10 cellular contexts compared by ENCODE assay signal in genomic region chr6:33822575-33823395, GRCh38. TPM values are rescaled to one million over a fixed set of nuclear protein-coding genes. Genes with fewer than 3 reads are reported as not detected.
A peak's percentile ranks its signal among the peaks of the same experiment; 100 is the strongest.
DNase-seq lines count a peak whose midpoint lies in the region; ATAC-seq, FAIRE-seq and TF ChIP-seq lines count a peak whose summit lies in the region.
"Had no signal": no experiment of that assay in that cellular context is flagged by ENCODE, and none has a peak within 500 bp of the region (broad histone marks: within the 10 kb centered on the region; RNA-seq: fewer than 3 reads in every experiment).

No MANE protein-coding gene starts in this region.

- no peak overlapping the region for H3K27ac ChIP-seq in thoracic aorta

- H3K27me3 ChIP-seq in bronchial epithelial cell (ENCODE audit: control insufficient read depth, insufficient read depth, low read length): no peaks in the 10 kb centered on the region
- H3K27me3 ChIP-seq in thoracic aorta (replicated peaks; ENCODE audit: insufficient read depth): no peaks in the 10 kb centered on the region

- no peaks in the 10 kb centered on the region for H3K4me1 ChIP-seq in thoracic aorta (ENCODE audit: control insufficient read depth in 1 of 2, low read depth in 2 of 2)

- no peaks in the 10 kb centered on the region for H3K9me3 ChIP-seq in thoracic aorta

- POLR2A ChIA-PET in activated CD8-positive, alpha-beta T cell treated with anti-CD3 and anti-CD28 coated beads for 36 hours (lab: Charles Lee): no interaction called here
- POLR2A ChIA-PET in activated CD8-positive, alpha-beta T cell treated with anti-CD3 and anti-CD28 coated beads, Interleukin-2, amount 10 ng/mL, durations not matched to agents 7 days and 5 days (lab: Charles Lee): interaction anchor here (1.5 kb wide), 1 partner anchor 28 kb away, joined by 4 read pairs; no protein-coding TSS in a partner anchor
- POLR2A ChIA-PET in T-cell (lab: Charles Lee): no interaction called here

- peak; percentile 13 for DNase-seq in activated CD8-positive, alpha-beta T cell treated with anti-CD3 and anti-CD28 coated beads for 36 hours
- DNase-seq in activated CD8-positive, alpha-beta T cell treated with anti-CD3 and anti-CD28 coated beads, Interleukin-2, amount 10 ng/mL, durations not matched to agents 7 days and 5 days: no peak
- DNase-seq in NCI-H2029 (lab: John Stamatoyannopoulos, UW): peak; percentile 77
- no peak for DNase-seq in bronchial epithelial cell (ENCODE audit: low read depth)
- DNase-seq in thoracic aorta (ENCODE audit: low spot score): no peak
- DNase-seq in T-cell: no peak

- CTCF ChIA-PET in activated CD8-positive, alpha-beta T cell treated with anti-CD3 and anti-CD28 coated beads for 36 hours (lab: Charles Lee): interaction anchor here (0.9 kb wide), 1 partner anchor 55 kb away, joined by 3 read pairs; no protein-coding TSS in a partner anchor
- CTCF ChIA-PET in activated CD8-positive, alpha-beta T cell treated with anti-CD3 and anti-CD28 coated beads, Interleukin-2, amount 10 ng/mL, durations not matched to agents 7 days and 5 days (lab: Charles Lee): no interaction called here
- CTCF ChIA-PET in T-cell (lab: Charles Lee): no interaction called here

- no peaks in the 10 kb centered on the region for H3K27me3 Mint-ChIP-seq in activated CD8-positive, alpha-beta T cell treated with anti-CD3 and anti-CD28 coated beads for 36 hours
- H3K27me3 Mint-ChIP-seq in activated CD8-positive, alpha-beta T cell treated with anti-CD3 and anti-CD28 coated beads, Interleukin-2, amount 10 ng/mL, durations not matched to agents 7 days and 5 days (ENCODE audit: low read depth): peaks cover 1% of the 10 kb centered on the region
- peaks cover 0 to 4% of the 10 kb centered on the region in 2 donors for H3K27me3 Mint-ChIP-seq in T-cell

- peaks cover 5% of the 10 kb centered on the region for H3K4me1 Mint-ChIP-seq in activated CD8-positive, alpha-beta T cell treated with anti-CD3 and anti-CD28 coated beads for 36 hours (ENCODE audit: low read depth)
- H3K4me1 Mint-ChIP-seq in activated CD8-positive, alpha-beta T cell treated with anti-CD3 and anti-CD28 coated beads, Interleukin-2, amount 10 ng/mL, durations not matched to agents 7 days and 5 days (ENCODE audit: low read depth): peaks cover 7% of the 10 kb centered on the region
- peaks cover 7 to 11% (median 10%) of the 10 kb centered on the region in 3 donors for H3K4me1 Mint-ChIP-seq in T-cell

- H3K36me3 Mint-ChIP-seq in activated CD8-positive, alpha-beta T cell treated with anti-CD3 and anti-CD28 coated beads for 36 hours (ENCODE audit: low read depth): no peaks in the 10 kb centered on the region
- no peaks in the 10 kb centered on the region for H3K36me3 Mint-ChIP-seq in activated CD8-positive, alpha-beta T cell treated with anti-CD3 and anti-CD28 coated beads, Interleukin-2, amount 10 ng/mL, durations not matched to agents 7 days and 5 days (ENCODE audit: low read depth)
- no peaks in the 10 kb centered on the region for H3K36me3 Mint-ChIP-seq in T-cell
- H3K36me3 Mint-ChIP-seq: IgD-negative memory B cell had no signal

- H3K9me3 Mint-ChIP-seq in activated CD8-positive, alpha-beta T cell treated with anti-CD3 and anti-CD28 coated beads for 36 hours: no peaks in the 10 kb centered on the region
- H3K9me3 Mint-ChIP-seq in activated CD8-positive, alpha-beta T cell treated with anti-CD3 and anti-CD28 coated beads, Interleukin-2, amount 10 ng/mL, durations not matched to agents 7 days and 5 days (ENCODE audit: insufficient read depth): no peaks in the 10 kb centered on the region
- no peaks in the 10 kb centered on the region for H3K9me3 Mint-ChIP-seq in T-cell
- H3K9me3 Mint-ChIP-seq: IgD-negative memory B cell had no signal

- H3K4me3 ChIP-seq in bronchial epithelial cell (ENCODE audit: low read depth, low read length): no peak overlapping the region
- H3K4me3 ChIP-seq in thoracic aorta: no peak overlapping the region

- no peak for FAIRE-seq in bronchial epithelial cell (lab: Jason Lieb, UNC)

- ATAC-seq in activated CD8-positive, alpha-beta T cell treated with anti-CD3 and anti-CD28 coated beads for 36 hours: peak; percentile 64
- no peak for ATAC-seq in activated CD8-positive, alpha-beta T cell treated with anti-CD3 and anti-CD28 coated beads, Interleukin-2, amount 10 ng/mL, durations not matched to agents 7 days and 5 days
- ATAC-seq in thoracic aorta (ENCODE audit: insufficient number of reproducible peaks, low FRiP score, low read depth) (no peak), HG02852 (IDR thresholded peaks at IDR 0.05; ENCODE audit: unreplicated experiment) (no peak), GM21723 (IDR thresholded peaks at IDR 0.05; ENCODE audit: unreplicated experiment) (no peak), T-cell (replicated peaks in 1 of 4) (no peak)

- no peak for TF ChIP-seq CTCF in activated CD8-positive, alpha-beta T cell treated with anti-CD3 and anti-CD28 coated beads for 36 hours (IDR thresholded peaks at IDR 0.05)
- TF ChIP-seq CTCF in bronchial epithelial cell (IDR thresholded peaks at IDR 0.05; ENCODE audit: insufficient read depth, low read length, severe bottlenecking): peak; percentile 28
- TF ChIP-seq CTCF in thoracic aorta (IDR thresholded peaks at IDR 0.05): peak; percentile 12

- H3K27ac Mint-ChIP-seq in activated CD8-positive, alpha-beta T cell treated with anti-CD3 and anti-CD28 coated beads for 36 hours: no peak overlapping the region
- no peak overlapping the region for H3K27ac Mint-ChIP-seq in activated CD8-positive, alpha-beta T cell treated with anti-CD3 and anti-CD28 coated beads, Interleukin-2, amount 10 ng/mL, durations not matched to agents 7 days and 5 days
- H3K27ac Mint-ChIP-seq in T-cell: no peak overlapping the region
- H3K27ac Mint-ChIP-seq: IgD-negative memory B cell had no signal

- H3K36me3 ChIP-seq in bronchial epithelial cell (ENCODE audit: control insufficient read depth, insufficient read depth, low read length) (no peaks in the 10 kb centered on the region), thoracic aorta (no peaks in the 10 kb centered on the region)

- intact Hi-C loops in activated CD8-positive, alpha-beta T cell treated with anti-CD3 and anti-CD28 coated beads for 36 hours (cut with micrococcal nuclease): no loop called here

- no peak overlapping the region for H3K4me3 Mint-ChIP-seq in activated CD8-positive, alpha-beta T cell treated with anti-CD3 and anti-CD28 coated beads for 36 hours
- no peak overlapping the region for H3K4me3 Mint-ChIP-seq in activated CD8-positive, alpha-beta T cell treated with anti-CD3 and anti-CD28 coated beads, Interleukin-2, amount 10 ng/mL, durations not matched to agents 7 days and 5 days
- H3K4me3 Mint-ChIP-seq in T-cell: no peak overlapping the region
- H3K4me3 Mint-ChIP-seq: IgD-negative memory B cell had no signal

RNA-seq across cellular contexts. Expression of gene MLN, which starts 19.0 kb away (rescaled TPM):
- not detected for total RNA-seq in activated CD8-positive, alpha-beta T cell treated with anti-CD3 and anti-CD28 coated beads for 36 hours
- not detected for total RNA-seq in activated CD8-positive, alpha-beta T cell treated with anti-CD3 and anti-CD28 coated beads, Interleukin-2, amount 10 ng/mL, durations not matched to agents 7 days and 5 days
- not detected in 2 replicates for total RNA-seq in bronchial epithelial cell
- total RNA-seq in thoracic aorta: not detected
- total RNA-seq in T-cell: not detected
- total RNA-seq: renal cortical epithelial cell had no signal

RNA-seq across cellular contexts. Expression of gene LEMD2, which starts 33.9 kb away (rescaled TPM):
- total RNA-seq in activated CD8-positive, alpha-beta T cell treated with anti-CD3 and anti-CD28 coated beads for 36 hours: 10 to 100 TPM; 40.1 to 41.5 TPM
- 10 to 100 TPM; 49.9 to 59.8 TPM for total RNA-seq in activated CD8-positive, alpha-beta T cell treated with anti-CD3 and anti-CD28 coated beads, Interleukin-2, amount 10 ng/mL, durations not matched to agents 7 days and 5 days
- total RNA-seq in bronchial epithelial cell (62.6 and 66.9 TPM in 2 replicates), thoracic aorta (10 to 100 TPM; 57.4 to 77.2 TPM), T-cell (100 to 1,000 TPM; 115 to 125 (median 118) TPM)

Comparison
In these comparisons a context has a peak if more than half of its experiments do, and no peak if none do; other contexts are left out.
1. DNase-seq: peak in activated CD8-positive, alpha-beta T cell treated with anti-CD3 and anti-CD28 coated beads for 36 hours (single experiment) and NCI-H2029 (single experiment); none in activated CD8-positive, alpha-beta T cell treated with anti-CD3 and anti-CD28 coated beads, Interleukin-2, amount 10 ng/mL, durations not matched to agents 7 days and 5 days (single experiment), bronchial epithelial cell (single experiment), thoracic aorta (single experiment) and T-cell (0 of 34).